Comparison of ENCODE assay signal across 8 cellular contexts in the genomic region with DNA sequence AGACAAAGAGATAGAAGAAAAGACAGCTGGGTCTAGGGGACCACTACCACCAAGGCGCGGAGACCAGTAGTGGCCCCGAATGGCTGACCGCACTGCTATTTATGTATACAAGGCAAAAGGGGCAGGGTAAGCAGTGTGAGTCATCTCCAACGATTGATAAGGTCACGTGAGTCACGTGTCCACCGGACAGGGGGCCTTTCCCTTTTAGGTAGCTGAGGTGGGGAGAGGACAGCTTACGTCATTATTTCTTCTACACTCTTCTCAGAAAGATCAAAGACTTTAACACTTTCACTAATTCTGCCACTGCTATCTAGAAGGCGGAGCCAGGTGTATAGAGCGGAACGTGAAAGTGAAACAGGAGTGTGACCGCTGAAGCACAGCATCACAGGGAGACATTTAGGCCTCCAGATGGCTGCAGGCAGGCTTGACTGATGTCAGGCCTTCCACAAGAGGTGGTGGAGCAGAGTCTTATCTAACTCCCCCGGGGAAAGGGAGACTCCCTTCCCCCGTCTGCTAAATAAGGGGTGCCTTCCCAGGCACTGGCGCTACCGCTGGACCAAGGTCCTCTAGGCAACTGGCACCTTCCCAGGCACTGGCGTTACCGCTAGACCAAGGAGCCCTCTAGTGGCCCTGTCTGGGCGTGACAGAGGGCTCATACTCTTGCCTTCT. TPM values are rescaled to one million over a fixed set of nuclear protein-coding genes. Genes with fewer than 3 reads are reported as not detected.
DNase-seq lines count a peak whose midpoint lies in the region; ATAC-seq and TF ChIP-seq lines count a peak whose summit lies in the region.

No MANE protein-coding gene starts in this region.

- peak; percentile 62 for ATAC-seq in GM19467 (IDR thresholded peaks at IDR 0.05; ENCODE audit: unreplicated experiment)
- peak; percentile 75 for ATAC-seq in HG03457 (IDR thresholded peaks at IDR 0.05; ENCODE audit: unreplicated experiment)
- peak; percentile 94 for ATAC-seq in PC-3

- intact Hi-C loops in PC-3 (cut with micrococcal nuclease), result loop anchor here (1.0 to 10.0 kb wide), 6 partner anchors 163 to 988 kb away; no protein-coding TSS in a partner anchor

- H3F3A ChIP-seq in DOHH2 (ENCODE audit: control insufficient read depth, insufficient read depth), result no peaks in the 10 kb centered on the region
- H3F3A ChIP-seq in PC-3 (ENCODE audit: low read length, unreplicated experiment), result no peaks in the 10 kb centered on the region

- H3K4me3 ChIP-seq in DOHH2 (ENCODE audit: low read length) (peak overlapping the region; percentile 72), PC-3 (ENCODE audit: low read length) (peak overlapping the region; percentile 79), hepatocyte (no peak overlapping the region), skeletal muscle satellite cell (ENCODE audit: low read length) (peak overlapping the region; percentile 13)

- H3K4me1 ChIP-seq in DOHH2 (ENCODE audit: control insufficient read depth, low read length) (peaks cover 9% of the 10 kb centered on the region), PC-3 (ENCODE audit: insufficient read depth, low read length) (no peaks in the 10 kb centered on the region), hepatocyte (ENCODE audit: insufficient read depth) (peaks cover 8% of the 10 kb centered on the region), skeletal muscle satellite cell (ENCODE audit: control insufficient read depth, insufficient read depth, low read length) (peaks cover 21% of the 10 kb centered on the region)

- CTCF ChIA-PET in PC-3 (lab: Charles Lee), result interaction anchor here (0.6 to 1.2 kb wide), 2 partner anchors 260 to 402 kb away, joined by 4 to 7 read pairs; no protein-coding TSS in a partner anchor

- peak overlapping the region; percentile 69 for H3K4me2 ChIP-seq in DOHH2 (ENCODE audit: low read length)
- peak overlapping the region; percentile 83 for H3K4me2 ChIP-seq in PC-3 (ENCODE audit: low read length)
- peak overlapping the region; percentile 71 for H3K4me2 ChIP-seq in hepatocyte
- H3K4me2 ChIP-seq in skeletal muscle satellite cell (ENCODE audit: low read length), result peak overlapping the region; percentile 64

- TF ChIP-seq CTCF in DOHH2 (IDR thresholded peaks at IDR 0.05; ENCODE audit: low read depth, low read length, poor library complexity, severe bottlenecking) (peak; percentile 69), PC-3 (conservative IDR thresholded peaks at IDR 0.05; ENCODE audit: low read depth, low read length) (peak; percentile 61), hepatocyte (IDR thresholded peaks at IDR 0.05; ENCODE audit: poor library complexity) (peak; percentile 76)

- BruUV-seq in PC-3 (replicated peaks; lab: Mats Ljungman, UMichigan), result no TSS peak

- no peak overlapping the region; the same call in 1 of the 2 replicates for H3K27ac ChIP-seq in DOHH2 (ENCODE audit: low read depth, low read length)
- no peak overlapping the region for H3K27ac ChIP-seq in PC-3 (ENCODE audit: low read length)
- no peak overlapping the region for H3K27ac ChIP-seq in hepatocyte

- H4K20me1 ChIP-seq in DOHH2 (ENCODE audit: control insufficient read depth, insufficient read depth, low read depth, low read length), result no peaks in the 10 kb centered on the region
- no peaks in the 10 kb centered on the region for H4K20me1 ChIP-seq in PC-3 (ENCODE audit: low read length)
- H4K20me1 ChIP-seq in hepatocyte (ENCODE audit: insufficient read depth, poor library complexity, severe bottlenecking), result no peaks in the 10 kb centered on the region

- peak; percentile 78 for DNase-seq in PC-3
- DNase-seq in activated naive CD8-positive, alpha-beta T cell treated with anti-CD3 and anti-CD28 coated beads, Interleukin-2, amount 50 U/mL, for 16 hours (ENCODE audit: low read depth, low spot score), result peak; percentile 1
- peak; percentile 79 for DNase-seq in hepatocyte (ENCODE audit: low spot score)
- DNase-seq in HPDE6-E6E7 (ENCODE audit: extremely low spot score), result no peak

- no peaks in the 10 kb centered on the region for H3K27me3 ChIP-seq in DOHH2 (ENCODE audit: control insufficient read depth, low read length)
- no peaks in the 10 kb centered on the region for H3K27me3 ChIP-seq in PC-3 (ENCODE audit: low read length)
- peaks cover 4% of the 10 kb centered on the region for H3K27me3 ChIP-seq in hepatocyte
- no peaks in the 10 kb centered on the region for H3K27me3 ChIP-seq in skeletal muscle satellite cell (ENCODE audit: control insufficient read depth, insufficient read depth, low read length)

- 52% methylated on average over 20 of the region's 20 CpGs for WGBS in hepatocyte (ENCODE audit: low lambda C conversion rate, missing lambda C conversion rate)

- H3K9me3 ChIP-seq in DOHH2 (ENCODE audit: control insufficient read depth, insufficient read depth, low read length) (no peaks in the 10 kb centered on the region), PC-3 (ENCODE audit: low read length) (no peaks in the 10 kb centered on the region), hepatocyte (ENCODE audit: low read depth) (no peaks in the 10 kb centered on the region), skeletal muscle satellite cell (replicated peaks; ENCODE audit: low read length) (no peaks in the 10 kb centered on the region)

- H3K9ac ChIP-seq in PC-3 (ENCODE audit: low read length) (no peak overlapping the region), skeletal muscle satellite cell (ENCODE audit: low read depth, low read length) (peak overlapping the region; percentile 45)

- H3K79me2 ChIP-seq in DOHH2 (ENCODE audit: control insufficient read depth, low read length) (no peaks in the 10 kb centered on the region), PC-3 (ENCODE audit: low read length) (no peaks in the 10 kb centered on the region), hepatocyte (no peaks in the 10 kb centered on the region)

- H3K9me2 ChIP-seq in DOHH2 (replicated peaks; ENCODE audit: control insufficient read depth, low read length) (no peaks in the 10 kb centered on the region), PC-3 (replicated peaks; ENCODE audit: low read length) (no peaks in the 10 kb centered on the region), hepatocyte (replicated peaks; ENCODE audit: insufficient read depth) (no peaks in the 10 kb centered on the region)

- POLR2A ChIA-PET in PC-3 (lab: Charles Lee; ENCODE audit: unreplicated experiment), result no interaction called here

- H2AFZ ChIP-seq in PC-3 (ENCODE audit: low read length), result peak overlapping the region; percentile 87
- H2AFZ ChIP-seq in hepatocyte, result peak overlapping the region; percentile 84

- H3K36me3 ChIP-seq in DOHH2 (ENCODE audit: control insufficient read depth, low read length), result no peaks in the 10 kb centered on the region
- H3K36me3 ChIP-seq in PC-3 (ENCODE audit: low read depth, low read length), result no peaks in the 10 kb centered on the region
- H3K36me3 ChIP-seq in hepatocyte (replicated peaks; ENCODE audit: insufficient read depth, low read depth), result no peaks in the 10 kb centered on the region
- H3K36me3 ChIP-seq in skeletal muscle satellite cell (ENCODE audit: insufficient read depth, low read length), result no peaks in the 10 kb centered on the region

RNA-seq across cellular contexts. Expression of a gene that starts 6.1 kb away (rescaled TPM):
- 2.4 and 3.6 TPM in 2 replicates for total RNA-seq in PC-3 (2014; rRNA removed)
- total RNA-seq in hepatocyte, result 16.1 and 17.3 TPM in 2 replicates
- 15.3 and 19.1 TPM in 2 replicates for polyA plus RNA-seq in hepatocyte
- 7.9 and 9.9 TPM in 2 replicates for total RNA-seq in skeletal muscle satellite cell (2012; rRNA removed)
